Comparison of ENCODE assay signal across 8 cellular contexts in the genomic region with DNA sequence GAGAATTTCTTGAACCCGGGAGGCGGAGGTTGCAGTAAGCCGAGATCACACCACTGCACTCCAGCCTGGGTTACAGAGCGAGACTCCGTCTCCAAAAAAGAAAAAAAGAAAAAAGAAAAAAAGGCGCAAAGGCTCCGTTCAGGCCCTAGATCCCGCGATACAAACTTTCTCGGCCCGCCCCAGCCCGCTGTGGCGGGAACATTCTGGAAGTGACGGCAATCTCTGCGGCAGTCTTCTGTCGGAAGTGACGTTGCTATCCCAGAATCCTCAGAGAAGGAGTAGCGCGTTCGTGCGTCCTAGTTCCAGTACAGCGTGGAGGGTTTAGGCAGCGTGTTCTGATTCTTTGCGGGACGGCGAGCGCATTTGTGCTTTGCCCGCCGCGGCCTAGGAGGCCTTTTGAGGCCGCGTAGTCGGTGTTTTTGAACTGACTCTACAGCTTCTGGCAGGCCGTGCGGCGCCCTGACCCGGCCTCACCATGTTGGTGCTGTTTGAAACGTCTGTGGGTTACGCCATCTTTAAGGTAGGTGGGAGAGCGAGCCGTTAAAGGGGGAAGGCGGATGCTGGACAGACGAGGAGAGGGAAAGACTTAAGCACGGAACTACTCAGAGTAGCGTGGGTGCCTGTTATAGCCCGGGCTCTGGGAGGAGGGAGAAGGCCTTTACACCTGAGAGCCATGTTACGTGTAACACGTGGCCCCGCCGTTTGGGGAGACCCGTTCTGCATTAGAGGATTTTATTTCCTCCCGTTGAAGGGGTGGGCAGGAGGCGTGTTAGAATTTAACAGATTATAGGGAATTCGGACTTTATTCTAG. TPM values are rescaled to one million over a fixed set of nuclear protein-coding genes. Genes with fewer than 3 reads are reported as not detected.
DNase-seq lines count a peak whose midpoint lies in the region; TF ChIP-seq lines count a peak whose summit lies in the region.

A gene with protein sequence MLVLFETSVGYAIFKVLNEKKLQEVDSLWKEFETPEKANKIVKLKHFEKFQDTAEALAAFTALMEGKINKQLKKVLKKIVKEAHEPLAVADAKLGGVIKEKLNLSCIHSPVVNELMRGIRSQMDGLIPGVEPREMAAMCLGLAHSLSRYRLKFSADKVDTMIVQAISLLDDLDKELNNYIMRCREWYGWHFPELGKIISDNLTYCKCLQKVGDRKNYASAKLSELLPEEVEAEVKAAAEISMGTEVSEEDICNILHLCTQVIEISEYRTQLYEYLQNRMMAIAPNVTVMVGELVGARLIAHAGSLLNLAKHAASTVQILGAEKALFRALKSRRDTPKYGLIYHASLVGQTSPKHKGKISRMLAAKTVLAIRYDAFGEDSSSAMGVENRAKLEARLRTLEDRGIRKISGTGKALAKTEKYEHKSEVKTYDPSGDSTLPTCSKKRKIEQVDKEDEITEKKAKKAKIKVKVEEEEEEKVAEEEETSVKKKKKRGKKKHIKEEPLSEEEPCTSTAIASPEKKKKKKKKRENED (plus strand): TSS at position 297 of the 811 bp plus-strand sequence. CDS start 179 bp downstream, at position 476.

- no peaks in the 10 kb centered on the region for H3K36me3 Mint-ChIP-seq in nephron (ENCODE audit: low read depth)
- H3K36me3 Mint-ChIP-seq in stimulated activated naive CD8-positive, alpha-beta T cell treated with anti-CD3 and anti-CD28 coated beads, Interleukin-15, Interleukin-2, amounts not matched to agents 100 ng/mL and 50 ng/mL, for 24 hours (ENCODE audit: low read depth), result peaks cover 12% of the 10 kb centered on the region

- H3K27me3 Mint-ChIP-seq in nephron (ENCODE audit: low read depth), result no peaks in the 10 kb centered on the region
- no peaks in the 10 kb centered on the region for H3K27me3 Mint-ChIP-seq in stimulated activated naive CD8-positive, alpha-beta T cell treated with anti-CD3 and anti-CD28 coated beads, Interleukin-15, Interleukin-2, amounts not matched to agents 100 ng/mL and 50 ng/mL, for 24 hours

- peaks cover 8% of the 10 kb centered on the region for H3K4me1 Mint-ChIP-seq in nephron
- peaks cover 21% of the 10 kb centered on the region for H3K4me1 Mint-ChIP-seq in stimulated activated naive CD8-positive, alpha-beta T cell treated with anti-CD3 and anti-CD28 coated beads, Interleukin-15, Interleukin-2, amounts not matched to agents 100 ng/mL and 50 ng/mL, for 24 hours (ENCODE audit: low read depth)

- no peaks in the 10 kb centered on the region for H3K36me3 ChIP-seq in H7 (replicated peaks; ENCODE audit: control insufficient read depth, insufficient read depth, low read length)

- H3K4me3 ChIP-seq in H7 (ENCODE audit: insufficient read depth, low read depth, low read length), result peak within 1 kb of the TSS; percentile 90
- H3K4me3 ChIP-seq in fibroblast of the aortic adventitia (ENCODE audit: low read depth, low read length), result peak within 1 kb of the TSS; percentile 99

- DNase-seq in ELF-1 (ENCODE audit: low read depth, low spot score), result peak; percentile 96
- DNase-seq in H7, result peak; percentile 88
- peak; percentile 96 for DNase-seq in M059J (ENCODE audit: low read depth)
- peak; percentile 92 to 95 for DNase-seq in SHP77 (lab: John Stamatoyannopoulos, UW)
- DNase-seq in activated effector memory CD4-positive, alpha-beta T cell treated with Interleukin-2 at 50 U/mL for 16 hours, result peak; percentile 83
- peak; percentile 95 for DNase-seq in fibroblast of the aortic adventitia (ENCODE audit: low read depth)

- H3K27me3 ChIP-seq in H7 (ENCODE audit: control insufficient read depth, insufficient read depth, low read length), result no peaks in the 10 kb centered on the region

- H3K27ac Mint-ChIP-seq in nephron, result peak within 1 kb of the TSS in 1 of 3 experiments; percentile 90
- H3K27ac Mint-ChIP-seq in stimulated activated naive CD8-positive, alpha-beta T cell treated with anti-CD3 and anti-CD28 coated beads, Interleukin-15, Interleukin-2, amounts not matched to agents 100 ng/mL and 50 ng/mL, for 24 hours, result peak within 1 kb of the TSS; percentile 29

- TF ChIP-seq CTCF in fibroblast of the aortic adventitia (IDR thresholded peaks at IDR 0.05; ENCODE audit: insufficient read depth, low read length) (no peak), nephron (IDR thresholded peaks at IDR 0.05; ENCODE audit: unreplicated experiment in 3 of 3) (no peak)

- H3K9me3 Mint-ChIP-seq in nephron, result no peaks in the 10 kb centered on the region
- H3K9me3 Mint-ChIP-seq in stimulated activated naive CD8-positive, alpha-beta T cell treated with anti-CD3 and anti-CD28 coated beads, Interleukin-15, Interleukin-2, amounts not matched to agents 100 ng/mL and 50 ng/mL, for 24 hours, result no peaks in the 10 kb centered on the region

- H3K4me3 Mint-ChIP-seq in nephron, result peak within 1 kb of the TSS; percentile 74 to 80 (median 78)
- peak within 1 kb of the TSS; percentile 61 for H3K4me3 Mint-ChIP-seq in stimulated activated naive CD8-positive, alpha-beta T cell treated with anti-CD3 and anti-CD28 coated beads, Interleukin-15, Interleukin-2, amounts not matched to agents 100 ng/mL and 50 ng/mL, for 24 hours

RNA-seq across cellular contexts. Expression of the gene that starts here (rescaled TPM):
- 70.7 and 95.9 TPM in 2 replicates for total RNA-seq in H7 (2014; rRNA removed; shearing (Covaris generic))
- total RNA-seq in M059J (2014; rRNA removed; shearing (Covaris generic)), result 57.0 and 90.4 TPM in 2 replicates
- 71.4 and 74.1 TPM in 2 replicates for total RNA-seq in fibroblast of the aortic adventitia (ENCODE audit: low replicate concordance)

Comparison
In these comparisons a context has a peak if more than half of its experiments do, and no peak if none do; other contexts are left out.
1. Peak in every context shown above with its lines: DNase-seq and H3K4me3 ChIP-seq.